ENCODE assay signal across 8 cellular contexts in the genomic region with DNA sequence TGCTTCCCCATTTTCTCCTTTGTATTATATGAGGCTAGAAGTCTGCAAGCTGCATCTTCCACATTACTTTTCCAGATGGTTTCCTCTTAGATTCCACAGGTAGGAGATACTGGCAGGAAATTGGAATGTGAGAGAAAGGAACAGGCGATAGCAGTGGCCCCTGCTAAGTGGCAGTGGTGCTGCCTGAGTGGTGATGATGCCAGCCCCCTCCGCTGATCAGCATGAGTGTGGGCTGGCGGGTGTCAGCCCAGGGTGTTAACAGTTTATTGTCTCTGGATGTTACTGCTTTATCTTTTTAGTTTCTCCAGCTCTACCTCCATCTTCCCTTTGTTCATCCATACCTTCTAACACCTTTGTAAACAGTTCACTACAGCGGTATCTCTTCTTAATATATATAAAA. TPM values are rescaled to one million over a fixed set of nuclear protein-coding genes. Genes with fewer than 3 reads are reported as not detected.
"Had no signal": no experiment of that assay in that cellular context is flagged by ENCODE, and none has a peak within 500 bp of the region (broad histone marks: within the 10 kb centered on the region; RNA-seq: fewer than 3 reads in every experiment).

No MANE protein-coding gene starts in this region.

- H3K4me1 ChIP-seq: HAP-1 had no signal

- H3K4me3 ChIP-seq: GM23248, HAP-1, K562 had no signal

- H3K36me3 ChIP-seq: HAP-1 had no signal

- DNase-seq: GM23248, GOT3, H7, IMR-90 had no signal

- ATAC-seq: HCT116, K562 had no signal

- H3K27ac ChIP-seq: GM23248 had no signal

- H3K9me3 ChIP-seq: HAP-1 had no signal

RNA-seq across cellular contexts. Expression of a gene that starts 13.2 kb away (rescaled TPM):
- total RNA-seq: GM23248, HT-29, K562 had no signal
